ENCODE assay signal across 8 cellular contexts in genomic region chr6:116278478-116278822, GRCh38. TPM values are rescaled to one million over a fixed set of nuclear protein-coding genes. Genes with fewer than 3 reads are reported as not detected.
DNase-seq lines count a peak whose midpoint lies in the region; TF ChIP-seq lines count a peak whose summit lies in the region.

No MANE protein-coding gene starts in this region.

- H3K27me3 Mint-ChIP-seq in activated T-helper 1 cell treated with anti-CD3 and anti-CD28 coated beads, Interleukin-12 subunit alpha, Interleukin-12 subunit beta, Interleukin-2, Interleukin-4 antibody, amounts not matched to agents 30 ng/mL and 10 ng/mL and 1 ng/mL, durations not matched to agents 14 hours and 24 hours and 36 hours (ENCODE audit: insufficient read depth) = peaks cover 2% of the 10 kb centered on the region

- H3K36me3 ChIP-seq in stomach = peaks cover 2 to 20% (median 19%) of the 10 kb centered on the region in 4 donors

- H3K27ac ChIP-seq in stomach = peak overlapping the region in 4 of 5 donors; percentile 96 to 100 (median 99)

- peaks cover 44 to 69% (median 59%) of the 10 kb centered on the region in 4 donors for H3K4me1 ChIP-seq in stomach

- peak overlapping the region; percentile 91 for H3K4me3 Mint-ChIP-seq in activated T-helper 1 cell treated with anti-CD3 and anti-CD28 coated beads, Interleukin-12 subunit alpha, Interleukin-12 subunit beta, Interleukin-2, Interleukin-4 antibody, amounts not matched to agents 30 ng/mL and 10 ng/mL and 1 ng/mL, durations not matched to agents 14 hours and 24 hours and 36 hours

- H3K27ac Mint-ChIP-seq in activated T-helper 1 cell treated with anti-CD3 and anti-CD28 coated beads, Interleukin-12 subunit alpha, Interleukin-12 subunit beta, Interleukin-2, Interleukin-4 antibody, amounts not matched to agents 30 ng/mL and 10 ng/mL and 1 ng/mL, durations not matched to agents 14 hours and 24 hours and 36 hours = peak overlapping the region; percentile 64

- peaks cover 52% of the 10 kb centered on the region for H3K4me1 Mint-ChIP-seq in activated T-helper 1 cell treated with anti-CD3 and anti-CD28 coated beads, Interleukin-12 subunit alpha, Interleukin-12 subunit beta, Interleukin-2, Interleukin-4 antibody, amounts not matched to agents 30 ng/mL and 10 ng/mL and 1 ng/mL, durations not matched to agents 14 hours and 24 hours and 36 hours (ENCODE audit: low read depth)

- TF ChIP-seq POLR2A in stomach (IDR thresholded peaks at IDR 0.05) = no peak

- peak; percentile 44 for DNase-seq in NCI-H82 (lab: John Stamatoyannopoulos, UW)
- DNase-seq in NCI-H82 treated with DMSO at 0.1 percent for 48 hours (lab: John Stamatoyannopoulos, UW; ENCODE audit: unreplicated experiment) = no peak
- no peak for DNase-seq in activated T-helper 1 cell treated with anti-CD3 and anti-CD28 coated beads, Interleukin-12 subunit alpha, Interleukin-12 subunit beta, Interleukin-2, Interleukin-4 antibody, amounts not matched to agents 30 ng/mL and 10 ng/mL and 1 ng/mL, durations not matched to agents 14 hours and 24 hours and 36 hours (ENCODE audit: low spot score)
- no peak for DNase-seq in stomach
- no peak for DNase-seq in SKM-1 (lab: John Stamatoyannopoulos, UW; ENCODE audit: unreplicated experiment)
- DNase-seq in NCI-H1048 (lab: John Stamatoyannopoulos, UW) = no peak
- no peak for DNase-seq in NCI-H446 (lab: John Stamatoyannopoulos, UW)

- no peak for TF ChIP-seq EP300 in stomach (IDR thresholded peaks at IDR 0.05)

- no peaks in the 10 kb centered on the region for H3K27me3 ChIP-seq in stomach

- no peaks in the 10 kb centered on the region for H3K9me3 Mint-ChIP-seq in activated T-helper 1 cell treated with anti-CD3 and anti-CD28 coated beads, Interleukin-12 subunit alpha, Interleukin-12 subunit beta, Interleukin-2, Interleukin-4 antibody, amounts not matched to agents 30 ng/mL and 10 ng/mL and 1 ng/mL, durations not matched to agents 14 hours and 24 hours and 36 hours

- no peaks in the 10 kb centered on the region for H3K9me3 ChIP-seq in iPS-18c (ENCODE audit: control insufficient read depth, insufficient read depth, low read length)
- no peaks in the 10 kb centered on the region for H3K9me3 ChIP-seq in stomach

- peak overlapping the region; percentile 97 for H3K4me3 ChIP-seq in iPS-18c (ENCODE audit: insufficient read depth, low read depth, low read length)
- peak overlapping the region; percentile 64 to 86 (median 84) for H3K4me3 ChIP-seq in stomach

- intact Hi-C loops in activated T-helper 1 cell treated with anti-CD3 and anti-CD28 coated beads, Interleukin-12 subunit alpha, Interleukin-12 subunit beta, Interleukin-2, Interleukin-4 antibody, amounts not matched to agents 30 ng/mL and 10 ng/mL and 1 ng/mL, durations not matched to agents 14 hours and 24 hours and 36 hours (cut with micrococcal nuclease) = loop anchor here (5.0 kb wide), 1 partner anchor 61 kb away; no protein-coding TSS in a partner anchor
- intact Hi-C loops in stomach (cut with DNase I; ENCODE audit: low total_unique reads) = no loop called here

- no peak for TF ChIP-seq CTCF in stomach (IDR thresholded peaks at IDR 0.05)

- WGBS in stomach, 5 donors = 42 to 75% (median 61%) methylated on average over 11 of the region's 11 CpGs

- H3K36me3 Mint-ChIP-seq in activated T-helper 1 cell treated with anti-CD3 and anti-CD28 coated beads, Interleukin-12 subunit alpha, Interleukin-12 subunit beta, Interleukin-2, Interleukin-4 antibody, amounts not matched to agents 30 ng/mL and 10 ng/mL and 1 ng/mL, durations not matched to agents 14 hours and 24 hours and 36 hours (ENCODE audit: low read depth) = peaks cover 36% of the 10 kb centered on the region

RNA-seq across cellular contexts. Expression of gene TSPYL1, which starts 1.3 kb away (rescaled TPM):
- total RNA-seq in activated T-helper 1 cell treated with anti-CD3 and anti-CD28 coated beads, Interleukin-12 subunit alpha, Interleukin-12 subunit beta, Interleukin-2, Interleukin-4 antibody, amounts not matched to agents 30 ng/mL and 10 ng/mL and 1 ng/mL, durations not matched to agents 14 hours and 24 hours and 36 hours = 41.8 and 43.5 TPM in 2 replicates
- total RNA-seq in stomach = 10 to 100 TPM in 4 of 5 donors, 1 to 10 TPM in 1; 2.9 to 77.1 (median 33.5) TPM
- polyA plus RNA-seq in stomach = 10 to 100 TPM; 19.6 to 30.7 (median 25.7) TPM

RNA-seq across cellular contexts. Expression of gene TSPYL4, which starts 24.6 kb away (rescaled TPM):
- total RNA-seq in activated T-helper 1 cell treated with anti-CD3 and anti-CD28 coated beads, Interleukin-12 subunit alpha, Interleukin-12 subunit beta, Interleukin-2, Interleukin-4 antibody, amounts not matched to agents 30 ng/mL and 10 ng/mL and 1 ng/mL, durations not matched to agents 14 hours and 24 hours and 36 hours = 20.4 and 21.4 TPM in 2 replicates
- total RNA-seq in stomach = 10 to 100 TPM in 2 of 5 donors, 1 to 10 TPM in 3; 2.3 to 33.5 (median 8.7) TPM
- polyA plus RNA-seq in stomach = 10 to 100 TPM in 1 of 3 donors, 1 to 10 TPM in 2; 5.8 to 10.4 (median 9.5) TPM
